ENCODE assay signal across 1 cellular context in genomic region chr15:91975241-91975978, GRCh38.
TF ChIP-seq lines count a peak whose summit lies in the region.

No MANE protein-coding gene starts in this region.

TF ChIP-seq in GM23338, 12 proteins besides CTCF, POLR2A, EP300 and RAD21 (continued from another document):
- TF ChIP-seq ZNF462 (CRISPR knock-in tag; IDR thresholded peaks at IDR 0.05) (no peak), REST (IDR thresholded peaks at IDR 0.05; ENCODE audit: unreplicated experiment) (no peak), NANOG (IDR thresholded peaks at IDR 0.05; ENCODE audit: borderline replicate concordance) (no peak), ETS1 (IDR thresholded peaks at IDR 0.05) (no peak), ZNF114 (CRISPR knock-in tag; IDR thresholded peaks at IDR 0.05) (no peak), EZH2 (IDR thresholded peaks at IDR 0.05; ENCODE audit: low read depth, unreplicated experiment) (no peak), JUNB (IDR thresholded peaks at IDR 0.05; ENCODE audit: unreplicated experiment) (no peak), EZH2phosphoT487 (IDR thresholded peaks at IDR 0.05; ENCODE audit: unreplicated experiment) (no peak)
